8 cellular contexts compared by ENCODE assay signal in the genomic region with DNA sequence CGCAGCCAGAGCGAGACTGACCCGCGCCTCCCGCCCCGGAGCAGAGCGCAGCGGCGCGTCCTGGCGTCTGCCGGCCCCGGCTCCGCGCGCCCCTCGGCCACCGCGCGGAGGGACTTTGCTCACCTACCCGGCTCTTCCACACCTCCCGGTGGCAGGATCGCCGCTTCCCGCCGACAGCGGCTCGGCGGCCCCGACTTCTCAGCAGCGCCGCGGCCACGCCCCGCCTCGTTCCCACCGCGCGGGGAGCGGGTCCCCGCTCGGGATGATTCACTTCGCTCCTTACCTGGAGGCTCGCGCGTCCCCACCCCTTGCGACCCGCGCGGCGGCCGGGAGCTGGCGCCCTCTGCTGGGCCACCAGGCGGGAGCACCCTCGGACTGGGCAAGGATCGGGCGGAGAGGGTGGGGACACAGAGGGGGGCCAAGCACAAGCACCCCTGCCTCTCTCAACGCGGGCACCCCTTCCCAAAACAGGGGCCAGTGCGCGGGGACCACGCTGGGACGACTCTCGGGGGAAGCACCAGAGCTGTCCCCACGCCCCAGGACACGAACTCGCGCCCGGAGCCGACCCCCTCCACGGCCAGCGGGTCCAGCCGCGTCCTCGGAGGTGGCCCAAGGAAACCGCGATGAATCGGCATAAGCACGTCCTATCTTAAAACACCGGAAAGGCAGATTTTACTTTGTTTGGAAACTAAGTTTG.
DNase-seq lines count a peak whose midpoint lies in the region; ATAC-seq lines count a peak whose summit lies in the region.

No MANE protein-coding gene starts in this region.

- peak; percentile 74 to 87 (median 76) for DNase-seq in NCI-H1417 (lab: John Stamatoyannopoulos, UW)
- DNase-seq in NCI-H1417 treated with DMSO at 0.1 percent for 48 hours (lab: John Stamatoyannopoulos, UW), result no peak
- peak; percentile 24 for DNase-seq in NCI-H2107 (lab: John Stamatoyannopoulos, UW)
- DNase-seq in activated CD4-positive, CD25-positive, alpha-beta regulatory T cell treated with anti-CD3 and anti-CD28 coated beads, Interleukin-2, amount 50 U/mL, for 16 hours (ENCODE audit: low read depth, low spot score), result peak; percentile 54
- DNase-seq in cerebellar cortex (ENCODE audit: low spot score), result peak; percentile 31
- DNase-seq in left colon, result peak; percentile 85 to 86
- DNase-seq in stimulated activated CD4-positive, alpha-beta T cell treated with anti-CD3 and anti-CD28 coated beads, Interleukin-1b, Interleukin-23, amount 100 ng/mL, for 48 hours, result peak; percentile 82

- ATAC-seq in HG02885 (IDR thresholded peaks at IDR 0.05; ENCODE audit: poor library complexity, unreplicated experiment) (peak; percentile 90), left colon (peak; percentile 81)

- intact Hi-C loops in left colon (cut with DNase I, micrococcal nuclease), result no loop called here
